9 cellular contexts compared by ENCODE assay signal in the genomic region with DNA sequence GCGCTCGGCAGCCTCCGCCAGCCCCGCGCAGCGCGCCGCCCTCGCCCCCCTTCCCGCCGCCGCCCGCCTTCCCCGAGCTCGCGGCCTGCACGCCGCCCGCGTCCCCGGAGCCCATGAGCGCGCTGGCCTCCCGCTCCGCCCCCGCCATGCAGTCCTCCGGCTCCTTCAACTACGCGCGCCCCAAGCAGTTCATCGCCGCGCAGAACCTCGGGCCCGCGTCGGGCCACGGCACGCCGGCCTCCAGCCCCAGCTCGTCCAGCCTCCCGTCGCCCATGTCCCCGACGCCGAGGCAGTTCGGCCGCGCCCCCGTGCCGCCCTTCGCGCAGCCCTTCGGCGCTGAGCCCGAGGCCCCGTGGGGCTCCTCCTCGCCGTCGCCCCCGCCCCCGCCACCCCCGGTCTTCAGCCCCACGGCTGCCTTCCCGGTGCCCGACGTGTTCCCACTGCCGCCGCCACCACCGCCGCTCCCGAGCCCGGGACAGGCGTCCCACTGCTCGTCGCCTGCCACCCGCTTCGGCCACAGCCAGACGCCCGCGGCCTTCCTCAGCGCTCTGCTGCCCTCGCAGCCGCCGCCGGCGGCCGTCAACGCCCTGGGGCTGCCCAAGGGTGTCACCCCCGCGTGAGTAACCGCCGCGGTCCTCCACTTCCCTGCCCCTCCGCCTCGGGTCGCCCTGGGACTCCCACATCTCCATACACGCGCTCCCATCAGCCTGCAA.
DNase-seq lines count a peak whose midpoint lies in the region; ATAC-seq and TF ChIP-seq lines count a peak whose summit lies in the region.
"Had no signal": no experiment of that assay in that cellular context is flagged by ENCODE, and none has a peak within 500 bp of the region (broad histone marks: within the 10 kb centered on the region; RNA-seq: fewer than 3 reads in every experiment).

No MANE protein-coding gene starts in this region.

- H3K36me3 ChIP-seq in brain microvascular endothelial cell (replicated peaks): peaks cover 21% of the 10 kb centered on the region
- no peaks in the 10 kb centered on the region for H3K36me3 ChIP-seq in liver (ENCODE audit: control insufficient read depth in 4 of 4, insufficient read depth in 3 of 4, low read depth in 1 of 4, low read length in 3 of 4)

- DNase-seq in HuH-7.5 (ENCODE audit: low spot score): peak; percentile 32
- DNase-seq in brain microvascular endothelial cell: no peak
- peak; percentile 39 for DNase-seq in stimulated activated naive CD8-positive, alpha-beta T cell treated with anti-CD3 and anti-CD28 coated beads, Interleukin-15, Interleukin-2, amounts not matched to agents 100 U/mL and 50 U/mL, for 24 hours
- no peak for DNase-seq in superior temporal gyrus (ENCODE audit: extremely low spot score)
- DNase-seq in NCI-H1436 treated with DMSO at 0.1 percent for 48 hours (lab: John Stamatoyannopoulos, UW): no peak

- TF ChIP-seq CTCF in brain microvascular endothelial cell (IDR thresholded peaks at IDR 0.05; ENCODE audit: low read depth, low read length, missing control alignments): no peak
- TF ChIP-seq CTCF in liver (IDR thresholded peaks at IDR 0.05; ENCODE audit: low read depth, low read length, missing input control): no peak

- H3K9me3 ChIP-seq in liver (ENCODE audit: control insufficient read depth in 4 of 4, low read length in 3 of 4): no peaks in the 10 kb centered on the region

- H3K4me3 ChIP-seq in brain microvascular endothelial cell (ENCODE audit: low read depth, low read length): peak overlapping the region; percentile 34
- peak overlapping the region; percentile 7 to 70 (median 57) for H3K4me3 ChIP-seq in liver (ENCODE audit: low read depth in 1 of 3, low read length in 3 of 3)
- H3K4me3 ChIP-seq: K562 had no signal

- ATAC-seq in GM18498 (IDR thresholded peaks at IDR 0.05; ENCODE audit: unreplicated experiment) (peak; percentile 43), GM19467 (IDR thresholded peaks at IDR 0.05; ENCODE audit: unreplicated experiment) (no peak)
- peak; percentile 44 for ATAC-seq in stimulated activated naive CD8-positive, alpha-beta T cell treated with anti-CD3 and anti-CD28 coated beads, Interleukin-15, Interleukin-2, amounts not matched to agents 100 U/mL and 50 U/mL, for 24 hours
- ATAC-seq: K562 had no signal

- in situ Hi-C loops in brain microvascular endothelial cell (cut with HindIII; ENCODE audit: low pct_ligation_motif_present, low sequenced_read_pairs): no loop called here

- no peaks in the 10 kb centered on the region for H3K27me3 ChIP-seq in brain microvascular endothelial cell (replicated peaks)
- H3K27me3 ChIP-seq in liver (ENCODE audit: control insufficient read depth in 4 of 4, insufficient read depth in 4 of 4, low read length in 3 of 4): no peaks in the 10 kb centered on the region

- no peak for TF ChIP-seq RAD21 in liver (IDR thresholded peaks at IDR 0.05)

- peak overlapping the region; percentile 47 to 69 for H3K9ac ChIP-seq in liver (ENCODE audit: low read depth in 1 of 2, low read length in 2 of 2)

- peaks cover 3 to 36% (median 16%) of the 10 kb centered on the region in 4 donors for H3K4me1 ChIP-seq in liver (ENCODE audit: control insufficient read depth in 4 of 4, insufficient read depth in 4 of 4, low read length in 3 of 4)

- H3K27ac ChIP-seq in brain microvascular endothelial cell (peak overlapping the region; percentile 44), liver (ENCODE audit: low read depth in 1 of 2, low read length in 2 of 2) (peak overlapping the region; percentile 64 to 83)

- WGBS in liver: 9% methylated on average over 99 of the region's 99 CpGs

TF ChIP-seq in liver, 16 proteins besides CTCF, POLR2A, EP300 and RAD21:
- TF ChIP-seq, protein P1, sequence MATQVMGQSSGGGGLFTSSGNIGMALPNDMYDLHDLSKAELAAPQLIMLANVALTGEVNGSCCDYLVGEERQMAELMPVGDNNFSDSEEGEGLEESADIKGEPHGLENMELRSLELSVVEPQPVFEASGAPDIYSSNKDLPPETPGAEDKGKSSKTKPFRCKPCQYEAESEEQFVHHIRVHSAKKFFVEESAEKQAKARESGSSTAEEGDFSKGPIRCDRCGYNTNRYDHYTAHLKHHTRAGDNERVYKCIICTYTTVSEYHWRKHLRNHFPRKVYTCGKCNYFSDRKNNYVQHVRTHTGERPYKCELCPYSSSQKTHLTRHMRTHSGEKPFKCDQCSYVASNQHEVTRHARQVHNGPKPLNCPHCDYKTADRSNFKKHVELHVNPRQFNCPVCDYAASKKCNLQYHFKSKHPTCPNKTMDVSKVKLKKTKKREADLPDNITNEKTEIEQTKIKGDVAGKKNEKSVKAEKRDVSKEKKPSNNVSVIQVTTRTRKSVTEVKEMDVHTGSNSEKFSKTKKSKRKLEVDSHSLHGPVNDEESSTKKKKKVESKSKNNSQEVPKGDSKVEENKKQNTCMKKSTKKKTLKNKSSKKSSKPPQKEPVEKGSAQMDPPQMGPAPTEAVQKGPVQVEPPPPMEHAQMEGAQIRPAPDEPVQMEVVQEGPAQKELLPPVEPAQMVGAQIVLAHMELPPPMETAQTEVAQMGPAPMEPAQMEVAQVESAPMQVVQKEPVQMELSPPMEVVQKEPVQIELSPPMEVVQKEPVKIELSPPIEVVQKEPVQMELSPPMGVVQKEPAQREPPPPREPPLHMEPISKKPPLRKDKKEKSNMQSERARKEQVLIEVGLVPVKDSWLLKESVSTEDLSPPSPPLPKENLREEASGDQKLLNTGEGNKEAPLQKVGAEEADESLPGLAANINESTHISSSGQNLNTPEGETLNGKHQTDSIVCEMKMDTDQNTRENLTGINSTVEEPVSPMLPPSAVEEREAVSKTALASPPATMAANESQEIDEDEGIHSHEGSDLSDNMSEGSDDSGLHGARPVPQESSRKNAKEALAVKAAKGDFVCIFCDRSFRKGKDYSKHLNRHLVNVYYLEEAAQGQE (IDR thresholded peaks at IDR 0.05): no peak
- TF ChIP-seq, protein P2, sequence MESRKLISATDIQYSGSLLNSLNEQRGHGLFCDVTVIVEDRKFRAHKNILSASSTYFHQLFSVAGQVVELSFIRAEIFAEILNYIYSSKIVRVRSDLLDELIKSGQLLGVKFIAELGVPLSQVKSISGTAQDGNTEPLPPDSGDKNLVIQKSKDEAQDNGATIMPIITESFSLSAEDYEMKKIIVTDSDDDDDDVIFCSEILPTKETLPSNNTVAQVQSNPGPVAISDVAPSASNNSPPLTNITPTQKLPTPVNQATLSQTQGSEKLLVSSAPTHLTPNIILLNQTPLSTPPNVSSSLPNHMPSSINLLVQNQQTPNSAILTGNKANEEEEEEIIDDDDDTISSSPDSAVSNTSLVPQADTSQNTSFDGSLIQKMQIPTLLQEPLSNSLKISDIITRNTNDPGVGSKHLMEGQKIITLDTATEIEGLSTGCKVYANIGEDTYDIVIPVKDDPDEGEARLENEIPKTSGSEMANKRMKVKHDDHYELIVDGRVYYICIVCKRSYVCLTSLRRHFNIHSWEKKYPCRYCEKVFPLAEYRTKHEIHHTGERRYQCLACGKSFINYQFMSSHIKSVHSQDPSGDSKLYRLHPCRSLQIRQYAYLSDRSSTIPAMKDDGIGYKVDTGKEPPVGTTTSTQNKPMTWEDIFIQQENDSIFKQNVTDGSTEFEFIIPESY (IDR thresholded peaks at IDR 0.05): no peak
- TF ChIP-seq, protein P3, sequence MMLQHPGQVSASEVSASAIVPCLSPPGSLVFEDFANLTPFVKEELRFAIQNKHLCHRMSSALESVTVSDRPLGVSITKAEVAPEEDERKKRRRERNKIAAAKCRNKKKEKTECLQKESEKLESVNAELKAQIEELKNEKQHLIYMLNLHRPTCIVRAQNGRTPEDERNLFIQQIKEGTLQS (IDR thresholded peaks at IDR 0.05): no peak
- TF ChIP-seq EGR1 (IDR thresholded peaks at IDR 0.05; ENCODE audit: low read depth in 2 of 2): no peak
- TF ChIP-seq, protein P4, sequence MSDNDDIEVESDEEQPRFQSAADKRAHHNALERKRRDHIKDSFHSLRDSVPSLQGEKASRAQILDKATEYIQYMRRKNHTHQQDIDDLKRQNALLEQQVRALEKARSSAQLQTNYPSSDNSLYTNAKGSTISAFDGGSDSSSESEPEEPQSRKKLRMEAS (IDR thresholded peaks at IDR 0.05): no peak
- no peak for TF ChIP-seq TAF1 (conservative IDR thresholded peaks at IDR 0.05)
- no peak for TF ChIP-seq FOXA1 (IDR thresholded peaks at IDR 0.05)
- no peak for TF ChIP-seq HNF4A (conservative IDR thresholded peaks at IDR 0.05)
- no peak for TF ChIP-seq JUND (IDR thresholded peaks at IDR 0.05)
- TF ChIP-seq RXRA (IDR thresholded peaks at IDR 0.05): no peak

Comparison
In these comparisons a context has a peak if more than half of its experiments do, and no peak if none do; other contexts are left out.
1. DNase-seq: peak in HuH-7.5 (single experiment) and stimulated activated naive CD8-positive, alpha-beta T cell treated with anti-CD3 and anti-CD28 coated beads, Interleukin-15, Interleukin-2, amounts not matched to agents 100 U/mL and 50 U/mL, for 24 hours (single experiment); none in brain microvascular endothelial cell (single experiment), superior temporal gyrus (single experiment) and NCI-H1436 treated with DMSO at 0.1 percent for 48 hours (single experiment).